ENCODE assay signal across 16 cellular contexts in genomic region chr6:129637340-129638054, GRCh38.
DNase-seq lines count a peak whose midpoint lies in the region; ATAC-seq, FAIRE-seq and TF ChIP-seq lines count a peak whose summit lies in the region.
"Had no signal": no experiment of that assay in that cellular context is flagged by ENCODE, and none has a peak within 500 bp of the region (broad histone marks: within the 10 kb centered on the region; RNA-seq: fewer than 3 reads in every experiment).

No MANE protein-coding gene starts in this region.

- intact Hi-C loops in K562 (cut with micrococcal nuclease) (no loop called here), sigmoid colon (cut with DNase I) (no loop called here), ascending aorta (cut with DNase I) (no loop called here)

- TF ChIP-seq CTCF in A549 (IDR thresholded peaks at IDR 0.05) = no peak
- TF ChIP-seq CTCF in K562 (IDR thresholded peaks at IDR 0.05 in 2 of 3, conservative IDR thresholded peaks at IDR 0.05 in 1 of 3; ENCODE audit: insufficient read depth in 2 of 3, low read depth in 1 of 3, low read length in 3 of 3) = no peak
- TF ChIP-seq CTCF in nephron progenitor cell (IDR thresholded peaks at IDR 0.05) = no peak
- no peak for TF ChIP-seq CTCF in sigmoid colon (IDR thresholded peaks at IDR 0.05)
- no peak for TF ChIP-seq CTCF in ascending aorta (IDR thresholded peaks at IDR 0.05)

- peak overlapping the region; percentile 68 for H3K27ac Mint-ChIP-seq in nephron progenitor cell
- H3K27ac Mint-ChIP-seq: activated CD4-positive, alpha-beta memory T cell treated with anti-CD3 and anti-CD28 coated beads, Interleukin-2, amount 10 ng/mL, durations not matched to agents 7 days and 5 days; activated naive CD8-positive, alpha-beta T cell had no signal

- no peak overlapping the region for H3K4me3 Mint-ChIP-seq in nephron progenitor cell
- H3K4me3 Mint-ChIP-seq: activated CD4-positive, alpha-beta memory T cell treated with anti-CD3 and anti-CD28 coated beads, Interleukin-2, amount 10 ng/mL, durations not matched to agents 7 days and 5 days; activated naive CD8-positive, alpha-beta T cell; CD8-positive, alpha-beta memory T cell had no signal

- H3K27me3 Mint-ChIP-seq in nephron progenitor cell (ENCODE audit: low read depth, poor library complexity) = peaks cover 4% of the 10 kb centered on the region
- H3K27me3 Mint-ChIP-seq: activated CD4-positive, alpha-beta memory T cell treated with anti-CD3 and anti-CD28 coated beads, Interleukin-2, amount 10 ng/mL, durations not matched to agents 7 days and 5 days; activated naive CD8-positive, alpha-beta T cell; CD8-positive, alpha-beta memory T cell had no signal

- no peak overlapping the region for H3K4me3 ChIP-seq in A549
- no peak overlapping the region for H3K4me3 ChIP-seq in HUES48 (ENCODE audit: low read depth, low read length)
- H3K4me3 ChIP-seq in K562 = no peak overlapping the region
- no peak overlapping the region for H3K4me3 ChIP-seq in sigmoid colon
- H3K4me3 ChIP-seq in ascending aorta = no peak overlapping the region

- WGBS in A549 (ENCODE audit: missing lambda C conversion rate) = 1% methylated on average over 3 of the region's 3 CpGs
- WGBS in K562 (ENCODE audit: insufficient coverage, low coverage, missing lambda C conversion rate) = 68% methylated on average over 3 of the region's 3 CpGs
- WGBS in sigmoid colon, 2 donors = 61 to 76% methylated on average over 3 of the region's 3 CpGs

- TF ChIP-seq POLR2A in A549 (IDR thresholded peaks at IDR 0.05; ENCODE audit: low read length) (no peak), K562 (conservative IDR thresholded peaks at IDR 0.05) (no peak), sigmoid colon (IDR thresholded peaks at IDR 0.05) (no peak)

- no peaks in the 10 kb centered on the region for H3K9me3 ChIP-seq in A549
- H3K9me3 ChIP-seq in HUES48 (ENCODE audit: control insufficient read depth, insufficient read depth, low read length) = no peaks in the 10 kb centered on the region
- no peaks in the 10 kb centered on the region for H3K9me3 ChIP-seq in K562 (replicated peaks; ENCODE audit: control insufficient read depth, insufficient read depth, low read depth, low read length)
- H3K9me3 ChIP-seq in sigmoid colon = no peaks in the 10 kb centered on the region
- H3K9me3 ChIP-seq in ascending aorta = no peaks in the 10 kb centered on the region

- no TSS peak for BruUV-seq in K562 (replicated peaks; lab: Mats Ljungman, UMichigan)

- FAIRE-seq in A549 (lab: Jason Lieb, UNC) (no peak), K562 (lab: Jason Lieb, UNC) (no peak)

- TF ChIP-seq EP300 in A549 (IDR thresholded peaks at IDR 0.05) (no peak), K562 (IDR thresholded peaks at IDR 0.05; ENCODE audit: low read length) (no peak), sigmoid colon (IDR thresholded peaks at IDR 0.05) (no peak)

- DNase-seq in A549 (ENCODE audit: low read depth in 1 of 2, low spot score in 1 of 2) = peak in 1 of 2 experiments; percentile 87
- DNase-seq in K562 (ENCODE audit: extremely low read depth in 1 of 4, low spot score in 3 of 4) = no peak
- no peak for DNase-seq in nephron progenitor cell
- DNase-seq in sigmoid colon = no peak
- DNase-seq in ascending aorta (ENCODE audit: low spot score in 2 of 2) = no peak
- DNase-seq: activated CD4-positive, alpha-beta memory T cell treated with anti-CD3 and anti-CD28 coated beads, Interleukin-2, amount 10 ng/mL, durations not matched to agents 7 days and 5 days; activated T-cell treated with anti-CD3 and anti-CD28 coated beads, Interleukin-2, amount 50 U/mL, for 48 hours; CD8-positive, alpha-beta memory T cell; effector memory CD4-positive, alpha-beta T cell; hippocampal formation; Kasumi-1; stimulated activated CD4-positive, alpha-beta T cell treated with anti-CD3 and anti-CD28 coated beads, Interleukin-2, amount 100 ng/mL, for 24 hours had no signal

- peak; percentile 28 to 74; a peak in 4 of 6 replicates for ATAC-seq in A549
- no peak for ATAC-seq in K562
- ATAC-seq in GM18498 (IDR thresholded peaks at IDR 0.05; ENCODE audit: unreplicated experiment) = no peak
- ATAC-seq in GM18909 (IDR thresholded peaks at IDR 0.05; ENCODE audit: poor library complexity, unreplicated experiment) = no peak

- no peak for TF ChIP-seq RAD21 in A549 (conservative IDR thresholded peaks at IDR 0.05 in 1 of 2, IDR thresholded peaks at IDR 0.05 in 1 of 2)
- no peak for TF ChIP-seq RAD21 in K562 (CRISPR knock-in tag; conservative IDR thresholded peaks at IDR 0.05 in 1 of 2, IDR thresholded peaks at IDR 0.05 in 1 of 2)

- H3K4me1 ChIP-seq in A549 (peaks cover 50% of the 10 kb centered on the region), HUES48 (ENCODE audit: control insufficient read depth, insufficient read depth, low read length) (0 out of 2 replicates have a peak, but pooled peaks cover 6% of the 10 kb centered on the region), K562 (replicated peaks in 1 of 2; ENCODE audit: control insufficient read depth in 2 of 2, insufficient read depth in 2 of 2, low read length in 2 of 2) (no peaks in the 10 kb centered on the region; a peak in 1 of 5 replicates), sigmoid colon (peaks cover 0 to 3% (median 0%) of the 10 kb centered on the region in 4 donors), ascending aorta (no peaks in the 10 kb centered on the region)

- H3K79me2 ChIP-seq in K562 (ENCODE audit: control insufficient read depth, insufficient read depth, low read length) = no peaks in the 10 kb centered on the region

- no peaks in the 10 kb centered on the region for H3K9me1 ChIP-seq in K562 (ENCODE audit: control insufficient read depth, insufficient read depth, low read length)

- CTCF ChIA-PET in A549 (lab: Yijun Ruan, JAX) (no interaction called here), K562 (lab: Yijun Ruan, JAX; ENCODE audit: low intra/inter-chr PET ratio) (no interaction called here)

- H3K4me2 ChIP-seq in A549 (peak overlapping the region; percentile 79), K562 (ENCODE audit: insufficient read depth, low read length) (no peak overlapping the region)

- peaks cover 37% of the 10 kb centered on the region for H3K4me1 Mint-ChIP-seq in nephron progenitor cell
- H3K4me1 Mint-ChIP-seq: activated CD4-positive, alpha-beta memory T cell treated with anti-CD3 and anti-CD28 coated beads, Interleukin-2, amount 10 ng/mL, durations not matched to agents 7 days and 5 days; CD8-positive, alpha-beta memory T cell had no signal

- no peaks in the 10 kb centered on the region for H3K36me3 Mint-ChIP-seq in nephron progenitor cell (ENCODE audit: low read depth)
- H3K36me3 Mint-ChIP-seq: activated naive CD8-positive, alpha-beta T cell had no signal

- no peaks in the 10 kb centered on the region for H4K20me1 ChIP-seq in K562 (replicated peaks; ENCODE audit: control insufficient read depth, insufficient read depth, low read length)

- H3K9me3 Mint-ChIP-seq in nephron progenitor cell = no peaks in the 10 kb centered on the region
- H3K9me3 Mint-ChIP-seq: activated CD4-positive, alpha-beta memory T cell treated with anti-CD3 and anti-CD28 coated beads, Interleukin-2, amount 10 ng/mL, durations not matched to agents 7 days and 5 days; CD8-positive, alpha-beta memory T cell had no signal

- H3K36me3 ChIP-seq in HUES48 (ENCODE audit: control insufficient read depth, insufficient read depth, low read length) (no peaks in the 10 kb centered on the region), K562 (ENCODE audit: control insufficient read depth, insufficient read depth, low read length) (peaks cover 26% of the 10 kb centered on the region), sigmoid colon (no peaks in the 10 kb centered on the region), ascending aorta (no peaks in the 10 kb centered on the region)

- POLR2A ChIA-PET in A549 (lab: Yijun Ruan, JAX) (no interaction called here), K562 (lab: Yijun Ruan, JAX) (interaction anchor here (0.6 to 2.0 kb wide), 2 partner anchors 8 to 28 kb away, joined by 3 to 7 read pairs; no protein-coding TSS in a partner anchor)

- H3K9ac ChIP-seq in HUES48 (ENCODE audit: low read depth, low read length) (no peak overlapping the region), K562 (ENCODE audit: insufficient read depth in 1 of 2, low read depth in 2 of 2, low read length in 2 of 2) (no peak overlapping the region)

- H2AFZ ChIP-seq in K562 (ENCODE audit: low read depth, low read length) = no peak overlapping the region

- H3K27me3 ChIP-seq in HUES48 (ENCODE audit: control insufficient read depth, insufficient read depth, low read length) = no peaks in the 10 kb centered on the region
- no peaks in the 10 kb centered on the region for H3K27me3 ChIP-seq in K562 (ENCODE audit: control insufficient read depth in 2 of 2, insufficient read depth in 2 of 2, low read length in 2 of 2)
- H3K27me3 ChIP-seq in sigmoid colon = no peaks in the 10 kb centered on the region
- H3K27me3 ChIP-seq in ascending aorta = no peaks in the 10 kb centered on the region

- in situ Hi-C loops in K562 (cut with MboI) = no loop called here

- H3K27ac ChIP-seq in A549 (peak overlapping the region; percentile 81 to 87), HUES48 (ENCODE audit: low read depth, low read length) (peak overlapping the region; percentile 61), K562 (ENCODE audit: extremely low read depth, low read depth, low read length) (no peak overlapping the region), sigmoid colon (peak overlapping the region in 1 of 4 donors; percentile 16), ascending aorta (no peak overlapping the region)

TF ChIP-seq in A549, 52 proteins besides CTCF, POLR2A, EP300 and RAD21:
- TF ChIP-seq RFX5 (IDR thresholded peaks at IDR 0.05) (no peak), PBX3 (IDR thresholded peaks at IDR 0.05) (peak; percentile 50; the same call in 1 of the 2 replicates)

TF ChIP-seq in K562, 482 proteins besides CTCF, POLR2A, EP300 and RAD21 (continues in another document):
- TF ChIP-seq ZNF354B (CRISPR knock-in tag; IDR thresholded peaks at IDR 0.05) = no peak
- peak; percentile 74 for TF ChIP-seq PKNOX1 (IDR thresholded peaks at IDR 0.05)

Comparison
In these comparisons a context has a peak if more than half of its experiments do, and no peak if none do; other contexts are left out.
1. ATAC-seq: peak in A549 (2 of 2); none in K562 (single experiment), GM18498 (single experiment) and GM18909 (single experiment).
2. H3K27ac ChIP-seq: peak in A549 (2 of 2) and HUES48 (single experiment); none in K562 (single experiment) and ascending aorta (0 of 2).